Comparison of ENCODE assay signal across 8 cellular contexts in the genomic region with DNA sequence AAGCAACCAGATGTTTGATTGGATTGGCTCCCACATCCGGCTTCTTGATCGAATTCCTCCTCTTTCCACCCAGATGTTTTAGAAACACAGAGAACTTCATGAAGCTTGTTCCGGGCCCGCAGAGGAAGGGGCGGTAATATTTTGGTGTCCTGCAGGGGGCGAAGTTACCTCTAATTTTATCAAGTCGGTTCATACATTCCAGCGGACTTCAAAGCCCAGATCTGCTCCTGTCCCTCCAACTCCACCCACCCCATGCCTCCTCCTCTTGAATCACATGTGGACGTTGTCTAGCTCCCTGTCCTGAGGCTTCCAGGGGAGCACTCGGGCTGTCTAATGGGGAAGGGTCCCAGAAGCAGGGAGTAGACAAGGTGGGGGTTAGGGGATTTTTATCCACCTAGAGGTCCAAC. TPM values are rescaled to one million over a fixed set of nuclear protein-coding genes. Genes with fewer than 3 reads are reported as not detected.
DNase-seq lines count a peak whose midpoint lies in the region; ATAC-seq, FAIRE-seq and TF ChIP-seq lines count a peak whose summit lies in the region.

No MANE protein-coding gene starts in this region.

- POLR2A ChIA-PET in GM10248 (lab: Yijun Ruan, JAX), result no interaction called here

- CTCF ChIA-PET in GM10248 (lab: Yijun Ruan, JAX), result interaction anchor here (0.9 to 5.6 kb wide), 36 partner anchors 8 to 502 kb away, joined by 3 to 59 read pairs (median 4); a partner anchor contains a TSS

- intact Hi-C loops in pancreas (cut with DNase I) (loop anchor here in 2 of 3 donors (10.0 kb wide), 1 partner anchor 282 kb away; no protein-coding TSS in a partner anchor), aorta (cut with DNase I) (loop anchor here (2.0 to 10.0 kb wide), 4 partner anchors 192 to 339 kb away; a partner anchor contains a TSS)

- no peak for FAIRE-seq in pancreas (lab: Jason Lieb, UNC)

- H3K36me3 ChIP-seq in gastroesophageal sphincter, result no peaks in the 10 kb centered on the region
- no peaks in the 10 kb centered on the region for H3K36me3 ChIP-seq in pancreas
- no peaks in the 10 kb centered on the region for H3K36me3 ChIP-seq in aorta (ENCODE audit: control insufficient read depth in 1 of 2, insufficient read depth in 2 of 2, low read length in 1 of 2)

- H3K27ac ChIP-seq in gastroesophageal sphincter (no peak overlapping the region), pancreas (no peak overlapping the region), aorta (ENCODE audit: low read depth in 1 of 2, low read length in 2 of 2) (no peak overlapping the region)

- no peak overlapping the region for H3K4me3 ChIP-seq in gastroesophageal sphincter
- no peak overlapping the region for H3K4me3 ChIP-seq in pancreas
- H3K4me3 ChIP-seq in aorta (ENCODE audit: low read length in 2 of 2), result no peak overlapping the region

- no peak for TF ChIP-seq POLR2A in gastroesophageal sphincter (IDR thresholded peaks at IDR 0.05)

- H3K4me1 ChIP-seq in gastroesophageal sphincter (peaks cover 0 to 28% (median 8%) of the 10 kb centered on the region in 3 donors), pancreas (peaks cover 7 to 12% (median 11%) of the 10 kb centered on the region in 3 donors), aorta (ENCODE audit: control insufficient read depth in 1 of 2, insufficient read depth in 2 of 2, low read length in 2 of 2) (no peaks in the 10 kb centered on the region)

- WGBS in gastroesophageal sphincter (ENCODE audit: low coverage in 1 of 2), 2 donors, result 0 to 2% methylated on average over 8 to 10 of the region's 10 CpGs
- 1% methylated on average over 10 of the region's 10 CpGs for whole genome bisulfite sequencing in pancreas, 2 donors
- 3 to 4% methylated on average over 10 of the region's 10 CpGs for WGBS in aorta, 2 donors

- ATAC-seq in gastroesophageal sphincter (peak; percentile 53), pancreas (peak; percentile 42 to 65 (median 62)), aorta (ENCODE audit: low FRiP score) (peak; percentile 78), HG03135 (IDR thresholded peaks at IDR 0.05; ENCODE audit: unreplicated experiment) (no peak)

- in situ Hi-C loops in KBM-7 (cut with MboI; ENCODE audit: low pct_unique_long_range_greater_than_20kb, low sequenced_read_pairs), result no loop called here

- TF ChIP-seq EP300 in gastroesophageal sphincter (IDR thresholded peaks at IDR 0.05), result no peak

- DNase-seq in GM10248 (ENCODE audit: extremely low spot score), result peak; percentile 49
- DNase-seq in KBM-7, result peak; percentile 92
- DNase-seq in RPMI8226, result peak; percentile 91
- peak; percentile 26 for DNase-seq in activated T-helper 9 cell treated with anti-CD3 and anti-CD28 coated beads, Interleukin-2, amount 50 U/mL, for 16 hours (ENCODE audit: low read depth)
- DNase-seq in pancreas, result peak; percentile 62 to 86 (median 70)
- peak; percentile 80 to 88 for DNase-seq in aorta

- no peaks in the 10 kb centered on the region for H3K9me3 ChIP-seq in gastroesophageal sphincter
- H3K9me3 ChIP-seq in pancreas, result no peaks in the 10 kb centered on the region
- H3K9me3 ChIP-seq in aorta (ENCODE audit: control insufficient read depth, low read length), result peaks cover 1% of the 10 kb centered on the region

- H3K27me3 ChIP-seq in gastroesophageal sphincter (peaks cover 75% of the 10 kb centered on the region), pancreas (no peaks in the 10 kb centered on the region), aorta (ENCODE audit: control insufficient read depth in 1 of 2, insufficient read depth in 2 of 2, low read length in 1 of 2) (no peaks in the 10 kb centered on the region)

- TF ChIP-seq CTCF in GM10248 (IDR thresholded peaks at IDR 0.05; ENCODE audit: control extremely low read depth, extremely low read depth, low read depth, missing control alignments) (peak; percentile 54), gastroesophageal sphincter (IDR thresholded peaks at IDR 0.05) (peak; percentile 29 to 73 (median 64)), pancreas (IDR thresholded peaks at IDR 0.05) (peak in 2 of 4 donors; percentile 20 to 41)

RNA-seq across cellular contexts. Expression of a gene that starts 2.9 kb away (rescaled TPM):
- total RNA-seq in gastroesophageal sphincter (10 to 100 TPM in 1 of 4 donors, 1 to 10 TPM in 3; 1.4 to 16.1 (median 6.0) TPM), pancreas (under 1 TPM; 0.09 to 0.69 (median 0.31) TPM), aorta (1 to 10 TPM; 1.2 to 5.2 TPM)
- polyA plus RNA-seq in pancreas (under 1 TPM; 0.40 to 0.42 TPM), aorta (1 to 10 TPM; 3.6 to 4.4 TPM)

Comparison
In these comparisons a context has a peak if more than half of its experiments do, and no peak if none do; other contexts are left out.
1. DNase-seq: peak in every context shown above with its lines; median percentile 92 in KBM-7; 91 in RPMI8226; 84 in aorta; 70 in pancreas; 49 in GM10248; 26 in activated T-helper 9 cell treated with anti-CD3 and anti-CD28 coated beads, Interleukin-2, amount 50 U/mL, for 16 hours.